In the genomic region with DNA sequence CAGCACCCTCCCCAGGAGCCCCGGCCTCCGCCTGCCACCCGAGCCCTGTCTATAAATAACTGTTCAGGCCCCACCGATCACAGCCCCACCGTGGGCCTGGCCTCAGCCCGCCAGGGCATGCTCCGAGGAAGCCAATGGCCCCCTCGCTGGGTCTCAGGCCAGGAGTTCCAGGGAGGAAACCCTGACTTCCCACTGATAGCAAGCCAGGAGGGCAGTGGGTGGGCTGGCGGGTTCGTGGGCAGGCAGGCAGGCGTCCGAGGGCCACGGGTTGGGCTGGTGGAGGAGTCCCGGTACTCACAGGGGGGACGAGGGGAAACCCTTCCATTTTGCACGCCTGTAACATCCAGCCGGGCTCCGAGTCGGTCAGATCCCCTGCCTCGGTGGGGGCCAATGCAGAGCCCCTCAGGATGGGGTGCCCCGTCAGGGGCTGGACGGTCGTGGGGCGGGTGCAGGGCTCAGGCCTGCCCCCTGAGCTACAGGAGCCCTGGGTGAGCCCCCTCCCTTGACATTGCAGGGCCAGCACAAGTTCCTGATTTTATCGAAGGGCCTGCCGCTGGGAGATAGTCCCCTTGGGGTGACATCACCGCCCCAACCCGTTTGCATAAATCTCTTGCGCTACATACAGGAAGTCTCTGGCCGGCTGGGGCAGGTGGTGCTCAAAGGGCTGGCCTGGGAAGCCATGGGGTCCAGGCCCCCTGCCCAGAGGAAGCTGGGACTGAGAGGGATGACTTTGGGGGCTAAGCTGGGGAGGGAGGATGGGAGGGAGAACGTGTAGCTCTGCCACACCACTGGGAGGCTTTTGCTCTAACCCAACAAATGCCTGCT, we compare ENCODE assay signal across 9 cellular contexts. TPM values are rescaled to one million over a fixed set of nuclear protein-coding genes. Genes with fewer than 3 reads are reported as not detected.
DNase-seq lines count a peak whose midpoint lies in the region; ATAC-seq and TF ChIP-seq lines count a peak whose summit lies in the region.
"Had no signal": no experiment of that assay in that cellular context is flagged by ENCODE, and none has a peak within 500 bp of the region (broad histone marks: within the 10 kb centered on the region; RNA-seq: fewer than 3 reads in every experiment).

SPI1 (minus strand) TSS at position 537 of the 825 bp plus-strand sequence; CDS start at position 343, 194 bp downstream.

- H3K27me3 ChIP-seq in OCI-LY3 (ENCODE audit: low read depth, low read length) = no peaks in the 10 kb centered on the region
- no peaks in the 10 kb centered on the region for H3K27me3 ChIP-seq in thyroid gland

- 70 to 81% methylated on average over 8 to 18 of the region's 31 CpGs for WGBS in thyroid gland, 2 donors

- H3K36me3 ChIP-seq in OCI-LY3 (replicated peaks; ENCODE audit: low read depth, low read length) (no peaks in the 10 kb centered on the region), thyroid gland (no peaks in the 10 kb centered on the region)

- H4K20me1 ChIP-seq in OCI-LY3 (ENCODE audit: insufficient read depth, low read length) = no peaks in the 10 kb centered on the region

- peaks cover 22% of the 10 kb centered on the region for H3K4me1 ChIP-seq in OCI-LY3 (ENCODE audit: low read length)
- peaks cover 19 to 28% of the 10 kb centered on the region in 2 donors for H3K4me1 ChIP-seq in thyroid gland

- ATAC-seq in HG02798 (IDR thresholded peaks at IDR 0.05; ENCODE audit: poor library complexity, unreplicated experiment) = peak; percentile 80

- intact Hi-C loops in thyroid gland (cut with DNase I) = no loop called here

- peaks cover 32% of the 10 kb centered on the region for H3K79me2 ChIP-seq in OCI-LY3 (ENCODE audit: low read length)

- TF ChIP-seq POLR2A in GM18526 (IDR thresholded peaks at IDR 0.05; ENCODE audit: extremely low read depth, insufficient read length) = peak; percentile 78
- TF ChIP-seq POLR2A in thyroid gland (IDR thresholded peaks at IDR 0.05) = no peak

- peak within 1 kb of the TSS; percentile 98 for H3K9ac ChIP-seq in OCI-LY3 (ENCODE audit: low read length)

- DNase-seq in inferior parietal cortex (ENCODE audit: extremely low spot score) = peak; percentile 44
- DNase-seq in thyroid gland = no peak
- no peak for DNase-seq in NCI-H146 (lab: John Stamatoyannopoulos, UW)
- DNase-seq in ecto neural progenitor cell (ENCODE audit: low spot score) = no peak
- DNase-seq in COLO829 (ENCODE audit: low spot score) = no peak

- H3K4me3 ChIP-seq in OCI-LY3 (ENCODE audit: low read length) (peak within 1 kb of the TSS; percentile 94), thyroid gland (replicated peaks in 1 of 3) (no peak within 1 kb of the TSS)

- no peak for TF ChIP-seq CTCF in OCI-LY3 (IDR thresholded peaks at IDR 0.05; ENCODE audit: low read depth, low read length)
- no peak for TF ChIP-seq CTCF in thyroid gland (IDR thresholded peaks at IDR 0.05)

- H3K9me3 ChIP-seq in OCI-LY3 (ENCODE audit: insufficient read depth, low read length) = no peaks in the 10 kb centered on the region
- no peaks in the 10 kb centered on the region for H3K9me3 ChIP-seq in thyroid gland

- H2AFZ ChIP-seq in OCI-LY3 (ENCODE audit: low read depth, low read length) = peak within 1 kb of the TSS; percentile 12; the same call in 1 of the 2 replicates

- peak within 1 kb of the TSS; percentile 92 for H3K4me2 ChIP-seq in OCI-LY3 (ENCODE audit: low read length)

- H3K27ac ChIP-seq in OCI-LY3 (ENCODE audit: low read length) = peak within 1 kb of the TSS; percentile 66
- H3K27ac ChIP-seq in thyroid gland = peak within 1 kb of the TSS in 2 of 3 donors; percentile 20 to 60

RNA-seq across cellular contexts. Expression of gene SPI1, which starts in this region (rescaled TPM):
- total RNA-seq in thyroid gland = 10 to 100 TPM in 1 of 4 donors, 1 to 10 TPM in 3; 4.8 to 18.0 (median 5.8) TPM
- total RNA-seq: LHCN-M2 had no signal
